In genomic region chr5:149747141-149747832, GRCh38 we compare ENCODE assay signal across 12 cellular contexts. TPM values are rescaled to one million over a fixed set of nuclear protein-coding genes. Genes with fewer than 3 reads are reported as not detected.
DNase-seq lines count a peak whose midpoint lies in the region; ATAC-seq and TF ChIP-seq lines count a peak whose summit lies in the region.
"Had no signal": no experiment of that assay in that cellular context is flagged by ENCODE, and none has a peak within 500 bp of the region (broad histone marks: within the 10 kb centered on the region; RNA-seq: fewer than 3 reads in every experiment).

No MANE protein-coding gene starts in this region.

- CTCF ChIA-PET in HCT116 (lab: Charles Lee), result no interaction called here

- POLR2A ChIA-PET in HCT116 (lab: Charles Lee), result no interaction called here

- DNase-seq in HCT116 (ENCODE audit: low read depth, low spot score) (peak; percentile 15), colonic mucosa (peak; percentile 94), left kidney (ENCODE audit: low read depth, low spot score) (peak; percentile 30), gastrocnemius medialis (peak; percentile 68 to 94), middle frontal gyrus (ENCODE audit: extremely low spot score, low spot score) (no peak), NCI-H1694 (lab: John Stamatoyannopoulos, UW) (no peak)
- DNase-seq: activated CD8-positive, alpha-beta memory T cell treated with anti-CD3 and anti-CD28 coated beads, Interleukin-2, amount 50 U/mL, for 4 hours; amniotic stem cell; NCI-H2171 treated with DMSO at 0.1 percent for 48 hours; occipital lobe had no signal

- H3K4me1 ChIP-seq in HCT116 (ENCODE audit: control insufficient read depth in 1 of 2, insufficient read depth in 2 of 2, low read length in 2 of 2) (peaks cover 19 to 41% of the 10 kb centered on the region in 2 experiments), colonic mucosa (no peaks in the 10 kb centered on the region), gastrocnemius medialis (peaks cover 52 to 64% of the 10 kb centered on the region in 2 donors)

- peak overlapping the region; percentile 19 for H3K27ac ChIP-seq in HCT116 (ENCODE audit: low read depth, low read length)
- H3K27ac ChIP-seq in colonic mucosa, result peak overlapping the region; percentile 76
- H3K27ac ChIP-seq in gastrocnemius medialis, result peak overlapping the region; percentile 84 to 99 (median 92)

- H3K36me3 ChIP-seq in HCT116 (ENCODE audit: control insufficient read depth in 1 of 2, insufficient read depth in 2 of 2, low read length in 2 of 2) (no peaks in the 10 kb centered on the region; a peak in 1 of 4 replicates), colonic mucosa (no peaks in the 10 kb centered on the region), gastrocnemius medialis (no peaks in the 10 kb centered on the region)

- H3K4me2 ChIP-seq in HCT116 (ENCODE audit: low read length), result peak overlapping the region; percentile 58

- H3K9me3 ChIP-seq in HCT116 (ENCODE audit: control insufficient read depth in 1 of 2, insufficient read depth in 1 of 2, low read depth in 1 of 2, low read length in 2 of 2), result no peaks in the 10 kb centered on the region
- no peaks in the 10 kb centered on the region for H3K9me3 ChIP-seq in colonic mucosa
- no peaks in the 10 kb centered on the region for H3K9me3 ChIP-seq in gastrocnemius medialis

- intact Hi-C loops in HCT116 (cut with micrococcal nuclease) (no loop called here), colonic mucosa (cut with DNase I) (no loop called here), gastrocnemius medialis (cut with DNase I; ENCODE audit: low total_unique reads) (loop anchor here (1.0 to 10.0 kb wide), 2 partner anchors 12 to 592 kb away; no protein-coding TSS in a partner anchor)

- BruUV-seq in HCT116 (replicated peaks; lab: Mats Ljungman, UMichigan), result no TSS peak

- peaks cover 57% of the 10 kb centered on the region for H3K79me2 ChIP-seq in HCT116 (ENCODE audit: insufficient read depth, low read length)

- TF ChIP-seq CTCF in HCT116 (IDR thresholded peaks at IDR 0.05 in 2 of 3, conservative IDR thresholded peaks at IDR 0.05 in 1 of 3; ENCODE audit: borderline replicate concordance in 1 of 3, insufficient read depth in 1 of 3, low read depth in 2 of 3, low read length in 2 of 3), result no peak
- TF ChIP-seq CTCF in colonic mucosa (IDR thresholded peaks at IDR 0.05), result no peak
- no peak for TF ChIP-seq CTCF in gastrocnemius medialis (IDR thresholded peaks at IDR 0.05 in 4 of 5, conservative IDR thresholded peaks at IDR 0.05 in 1 of 5)

- in situ Hi-C loops in gastrocnemius medialis (cut with MboI; ENCODE audit: low sequenced_read_pairs in 4 of 4), result no loop called here

- RAD21 ChIA-PET in HCT116 (lab: Charles Lee; ENCODE audit: low non-redundant PET in 1 of 2, low total read pairs in 2 of 2, uncharacterized antibody in 2 of 2, unreplicated experiment in 2 of 2), result no interaction called here

- TF ChIP-seq POLR2A in HCT116 (IDR thresholded peaks at IDR 0.05; ENCODE audit: borderline replicate concordance, extremely low read depth, insufficient read depth, insufficient read length) (no peak), gastrocnemius medialis (IDR thresholded peaks at IDR 0.05) (no peak)

- H3K27me3 ChIP-seq in HCT116 (ENCODE audit: insufficient read depth, low read length) (no peaks in the 10 kb centered on the region), colonic mucosa (no peaks in the 10 kb centered on the region), gastrocnemius medialis (no peaks in the 10 kb centered on the region)

- H3K4me3 ChIP-seq in HCT116 (replicated peaks in 1 of 2; ENCODE audit: low read depth in 1 of 2, low read length in 2 of 2) (no peak overlapping the region), colonic mucosa (no peak overlapping the region), gastrocnemius medialis (no peak overlapping the region)

- no peaks in the 10 kb centered on the region; the same call in 1 of the 2 replicates for H4K20me1 ChIP-seq in HCT116 (ENCODE audit: insufficient read depth)

- peak; percentile 89 for ATAC-seq in HCT116
- ATAC-seq in gastrocnemius medialis, result peak; percentile 59 to 75
- no peak for ATAC-seq in HG03442 (IDR thresholded peaks at IDR 0.05; ENCODE audit: unreplicated experiment)
- ATAC-seq in GM18502 (IDR thresholded peaks at IDR 0.05; ENCODE audit: poor library complexity, unreplicated experiment), result no peak

- TF ChIP-seq RAD21 in HCT116 (IDR thresholded peaks at IDR 0.05; ENCODE audit: low read depth), result 0 out of 2 replicates have a peak, but pooled peaks have one; percentile 1

- H3K9ac ChIP-seq in HCT116 (ENCODE audit: low read length) (no peak overlapping the region), colonic mucosa (ENCODE audit: low read depth in 2 of 2, low read length in 2 of 2) (peak overlapping the region; percentile 58 to 66)

- no peak overlapping the region for H2AFZ ChIP-seq in HCT116 (ENCODE audit: low read depth, low read length, poor library complexity, severe bottlenecking)

- no peaks in the 10 kb centered on the region for H3K9me2 ChIP-seq in HCT116 (ENCODE audit: insufficient read depth)

TF ChIP-seq in HCT116, 20 proteins besides CTCF, POLR2A, EP300 and RAD21 (continues in another document):
- TF ChIP-seq, protein P1, sequence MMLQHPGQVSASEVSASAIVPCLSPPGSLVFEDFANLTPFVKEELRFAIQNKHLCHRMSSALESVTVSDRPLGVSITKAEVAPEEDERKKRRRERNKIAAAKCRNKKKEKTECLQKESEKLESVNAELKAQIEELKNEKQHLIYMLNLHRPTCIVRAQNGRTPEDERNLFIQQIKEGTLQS (IDR thresholded peaks at IDR 0.05), result no peak
- TF ChIP-seq YY1 (IDR thresholded peaks at IDR 0.05; ENCODE audit: extremely low read depth, insufficient replicate concordance, low read depth, low read length) (no peak), JUND (IDR thresholded peaks at IDR 0.05) (no peak), EZH2phosphoT487 (IDR thresholded peaks at IDR 0.05; ENCODE audit: borderline replicate concordance) (no peak), SIN3A (IDR thresholded peaks at IDR 0.05; ENCODE audit: low read depth) (no peak), CEBPB (IDR thresholded peaks at IDR 0.05; ENCODE audit: low read depth) (peak; percentile 75), POLR2AphosphoS5 (IDR thresholded peaks at IDR 0.05; ENCODE audit: low read depth, low read length) (0 out of 2 replicates have a peak, but pooled peaks have one; percentile 19), EGR1 (IDR thresholded peaks at IDR 0.05; ENCODE audit: low read depth) (no peak), TCF7L2 (IDR thresholded peaks at IDR 0.05; ENCODE audit: borderline replicate concordance, extremely low read depth, insufficient read depth, insufficient read length) (no peak), FOSL1 (IDR thresholded peaks at IDR 0.05; ENCODE audit: low read depth) (no peak), CBX3 (IDR thresholded peaks at IDR 0.05; ENCODE audit: low read depth) (no peak), SP1 (IDR thresholded peaks at IDR 0.05; ENCODE audit: low read depth) (0 out of 2 replicates have a peak, but pooled peaks have one; percentile 25), ZBTB33 (IDR thresholded peaks at IDR 0.05; ENCODE audit: extremely low read depth, insufficient replicate concordance, low read length) (no peak), SRF (IDR thresholded peaks at IDR 0.05; ENCODE audit: low read depth) (no peak), ELF1 (IDR thresholded peaks at IDR 0.05; ENCODE audit: borderline replicate concordance, low read depth) (no peak), EZH2 (IDR thresholded peaks at IDR 0.05) (no peak), ZFX (IDR thresholded peaks at IDR 0.05) (no peak), ZNF274 (IDR thresholded peaks at IDR 0.05; ENCODE audit: low read depth, low read length) (no peak), MAX (IDR thresholded peaks at IDR 0.05) (0 out of 2 replicates have a peak, but pooled peaks have one; percentile 3)

RNA-seq across cellular contexts. Expression of gene PPARGC1B, which starts 17.2 kb away (rescaled TPM):
- total RNA-seq in HCT116 (2021; ENCODE audit: unreplicated experiment) (9.2 TPM), colonic mucosa (10 to 100 TPM; 13.9 to 41.8 TPM), gastrocnemius medialis (1 to 10 TPM; 3.9 to 6.8 (median 4.8) TPM)
- polyA plus RNA-seq in HCT116 (2012), result 1.5 and 1.7 TPM in 2 replicates

Comparison
In these comparisons a context has a peak if more than half of its experiments do, and no peak if none do; other contexts are left out.
1. ATAC-seq: peak in HCT116 (single experiment) and gastrocnemius medialis (2 of 2); none in HG03442 (single experiment) and GM18502 (single experiment).
2. DNase-seq: peak in HCT116 (single experiment), colonic mucosa (single experiment), left kidney (single experiment) and gastrocnemius medialis (2 of 2); none in middle frontal gyrus (single experiment) and NCI-H1694 (single experiment).
3. H3K27ac ChIP-seq: peak in every context shown above with its lines; median percentile 92 in gastrocnemius medialis; 76 in colonic mucosa; 19 in HCT116.